ENCODE assay signal across 18 cellular contexts in the genomic region with DNA sequence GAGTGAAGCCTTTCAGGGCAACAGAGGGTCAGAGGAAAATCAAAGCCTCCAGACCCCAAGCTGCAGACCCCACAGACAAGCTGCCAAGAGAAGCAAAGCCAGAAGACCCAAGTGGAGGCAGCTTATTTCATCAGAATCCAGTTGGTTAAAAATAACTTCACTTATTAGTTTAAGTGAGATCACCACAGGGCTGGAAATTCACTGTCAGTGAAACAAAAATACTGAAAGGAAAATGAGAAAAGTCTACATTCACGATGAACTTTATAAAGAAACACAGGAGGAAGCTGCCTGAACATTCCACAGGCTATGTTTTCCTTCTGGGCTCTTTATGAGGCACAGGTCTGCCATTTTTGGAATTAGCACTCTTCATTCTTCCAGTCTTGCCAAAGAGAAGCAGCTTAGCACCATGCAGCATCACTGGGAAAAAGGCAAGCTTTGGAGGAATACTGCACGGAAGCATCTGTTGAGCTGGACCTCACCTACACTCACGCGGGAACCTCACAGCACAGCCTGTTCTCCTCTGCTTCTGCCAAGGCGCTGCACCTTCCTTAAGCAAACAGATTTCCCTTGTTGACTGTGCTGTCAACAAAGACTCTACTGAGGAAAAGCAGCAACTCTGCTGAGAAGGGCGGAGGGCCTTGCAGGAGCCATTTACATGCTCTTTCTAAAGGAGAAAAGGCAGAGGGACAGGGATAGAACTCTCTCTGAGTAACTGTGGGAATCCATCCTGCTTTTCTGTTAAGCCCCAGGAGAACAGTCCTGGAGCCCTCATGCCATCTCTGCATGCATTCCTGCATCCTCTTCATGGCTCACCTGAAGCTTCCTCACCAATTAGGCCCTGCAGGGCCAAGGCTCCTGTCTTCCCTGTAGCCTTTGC. TPM values are rescaled to one million over a fixed set of nuclear protein-coding genes. Genes with fewer than 3 reads are reported as not detected.
DNase-seq lines count a peak whose midpoint lies in the region; ATAC-seq and TF ChIP-seq lines count a peak whose summit lies in the region.
"Had no signal": no experiment of that assay in that cellular context is flagged by ENCODE, and none has a peak within 500 bp of the region (broad histone marks: within the 10 kb centered on the region; RNA-seq: fewer than 3 reads in every experiment).

No MANE protein-coding gene starts in this region.

- no peak overlapping the region for H2BK12ac ChIP-seq in neuronal stem cell (ENCODE audit: low read length)

- H3K4ac ChIP-seq in neuronal stem cell (ENCODE audit: low read length), result no peak overlapping the region

- H3K27me3 Mint-ChIP-seq in naive thymus-derived CD8-positive, alpha-beta T cell, result peaks cover 3 to 17% (median 5%) of the 10 kb centered on the region in 5 donors

- H4K8ac ChIP-seq in neuronal stem cell (ENCODE audit: low read depth, low read length), result no peak overlapping the region

- no peaks in the 10 kb centered on the region for H3K79me1 ChIP-seq in neuronal stem cell (ENCODE audit: low read depth, low read length)

- H3K27ac ChIP-seq in dorsolateral prefrontal cortex, result peak overlapping the region in 52 of 59 donors; percentile 8 to 88 (median 66)
- no peak overlapping the region for H3K27ac ChIP-seq in neuronal stem cell (replicated peaks; ENCODE audit: low read length)
- H3K27ac ChIP-seq: adrenal gland, C4-2B, epithelial cell of prostate had no signal

- no peaks in the 10 kb centered on the region for H3K36me3 Mint-ChIP-seq in naive thymus-derived CD8-positive, alpha-beta T cell

- TF ChIP-seq CTCF in dorsolateral prefrontal cortex (IDR thresholded peaks at IDR 0.05 in 54 of 56, conservative IDR thresholded peaks at IDR 0.05 in 2 of 56; ENCODE audit: low read depth in 1 of 56, partially characterized antibody in 56 of 56) (no peak), BE2C (IDR thresholded peaks at IDR 0.05; ENCODE audit: low read depth, low read length) (no peak)

- H3K23ac ChIP-seq in neuronal stem cell (ENCODE audit: low read depth, low read length, poor library complexity), result peak overlapping the region; percentile 9

- H3K9me3 ChIP-seq in neuronal stem cell (replicated peaks in 1 of 2; ENCODE audit: control insufficient read depth in 2 of 2, insufficient read depth in 1 of 2, low read depth in 1 of 2, low read length in 2 of 2) (no peaks in the 10 kb centered on the region), BE2C (no peaks in the 10 kb centered on the region)
- H3K9me3 ChIP-seq: adrenal gland, tibial nerve had no signal

- CTCF ChIA-PET in HEK293T (lab: Yijun Ruan, JAX), result no interaction called here

- DNase-seq in NCI-H748 (lab: John Stamatoyannopoulos, UW; ENCODE audit: unreplicated experiment), result peak; percentile 0
- DNase-seq in NCI-H748 treated with DMSO at 0.1 percent for 48 hours (lab: John Stamatoyannopoulos, UW), result no peak
- peak in 9 of 10 donors; percentile 13 to 68 (median 57) for DNase-seq in dorsolateral prefrontal cortex
- no peak for DNase-seq in neuronal stem cell (ENCODE audit: low spot score)
- peak; percentile 44 for DNase-seq in ureter (ENCODE audit: low spot score)
- DNase-seq in naive thymus-derived CD8-positive, alpha-beta T cell, result no peak
- no peak for DNase-seq in BE2C
- no peak for DNase-seq in HEK293T (ENCODE audit: extremely low spot score)
- DNase-seq: adrenal gland; KG1; mesenchymal stem cell; NCI-H1092 treated with DMSO at 0.1 percent for 48 hours; stimulated activated CD4-positive, alpha-beta T cell treated with anti-CD3 and anti-CD28 coated beads, Interleukin-2, amount 100 ng/mL, for 48 hours; T-helper 17 cell had no signal

- no peak overlapping the region for H3K14ac ChIP-seq in neuronal stem cell (ENCODE audit: low read length)

- intact Hi-C loops in dorsolateral prefrontal cortex (cut with DNase I), result no loop called here

- no peak overlapping the region for H3K4me2 ChIP-seq in neuronal stem cell (ENCODE audit: insufficient read depth, low read length, poor library complexity, severe bottlenecking)

- no peak for ATAC-seq in naive thymus-derived CD8-positive, alpha-beta T cell
- ATAC-seq: Right ventricle myocardium inferior, T-helper 17 cell had no signal

- H3K27me3 ChIP-seq in dorsolateral prefrontal cortex (no peaks in the 10 kb centered on the region), neuronal stem cell (ENCODE audit: control insufficient read depth in 3 of 3, insufficient read depth in 3 of 3, low read depth in 1 of 3, low read length in 3 of 3) (no peaks in the 10 kb centered on the region), BE2C (no peaks in the 10 kb centered on the region)
- H3K27me3 ChIP-seq: adrenal gland, tibial nerve had no signal

- H2AFZ ChIP-seq in neuronal stem cell (ENCODE audit: low read length), result peak overlapping the region; percentile 32

- no peak overlapping the region for H3K18ac ChIP-seq in neuronal stem cell (ENCODE audit: low read length)

- H4K91ac ChIP-seq in neuronal stem cell (ENCODE audit: low read depth, low read length, poor library complexity), result no peak overlapping the region

- H3K27ac Mint-ChIP-seq in naive thymus-derived CD8-positive, alpha-beta T cell, result no peak overlapping the region
- H3K27ac Mint-ChIP-seq: T-helper 17 cell had no signal

- H3K4me1 ChIP-seq in neuronal stem cell (ENCODE audit: control insufficient read depth in 2 of 2, insufficient read depth in 1 of 2, low read depth in 1 of 2, low read length in 2 of 2), result peaks cover 0 to 4% of the 10 kb centered on the region in 2 donors
- no peaks in the 10 kb centered on the region for H3K4me1 ChIP-seq in BE2C
- H3K4me1 ChIP-seq: adrenal gland, tibial nerve had no signal

- no CpG with 5 or more reads among the region's 6 CpGs for WGBS in neuronal stem cell (ENCODE audit: extremely low coverage in 2 of 2, insufficient read length in 2 of 2, insufficient replicate concordance in 1 of 2), 2 donors

- H2BK15ac ChIP-seq in neuronal stem cell (ENCODE audit: low read length), result no peak overlapping the region

- H3K4me1 Mint-ChIP-seq in naive thymus-derived CD8-positive, alpha-beta T cell, result no peaks in the 10 kb centered on the region
- H3K4me1 Mint-ChIP-seq: T-helper 17 cell had no signal

- H3K4me3 ChIP-seq in dorsolateral prefrontal cortex (no peak overlapping the region), neuronal stem cell (ENCODE audit: low read length in 2 of 2) (no peak overlapping the region), BE2C (ENCODE audit: low read depth, low read length) (no peak overlapping the region)
- H3K4me3 ChIP-seq: adrenal gland, tibial nerve had no signal

- POLR2A ChIA-PET in naive thymus-derived CD8-positive, alpha-beta T cell (lab: Charles Lee), result no interaction called here
- POLR2A ChIA-PET in HEK293T (lab: Yijun Ruan, JAX), result no interaction called here

- H2BK120ac ChIP-seq in neuronal stem cell (ENCODE audit: low read depth, low read length), result no peak overlapping the region

- H3K4me3 Mint-ChIP-seq in naive thymus-derived CD8-positive, alpha-beta T cell, result no peak overlapping the region
- H3K4me3 Mint-ChIP-seq: T-helper 17 cell had no signal

- H3K9me3 Mint-ChIP-seq in naive thymus-derived CD8-positive, alpha-beta T cell, result peaks cover 0 to 2% (median 0%) of the 10 kb centered on the region in 9 donors

- H3K9ac ChIP-seq in neuronal stem cell (ENCODE audit: low read depth, low read length, poor library complexity), result no peak overlapping the region

- no peaks in the 10 kb centered on the region for H3K36me3 ChIP-seq in neuronal stem cell (replicated peaks in 1 of 2; ENCODE audit: control insufficient read depth in 2 of 2, insufficient read depth in 2 of 2, low read length in 2 of 2)
- no peaks in the 10 kb centered on the region for H3K36me3 ChIP-seq in BE2C
- H3K36me3 ChIP-seq: adrenal gland, tibial nerve had no signal

- H2AK5ac ChIP-seq in neuronal stem cell (ENCODE audit: low read depth, low read length), result no peak overlapping the region

- H2BK5ac ChIP-seq in neuronal stem cell (ENCODE audit: low read length), result no peak overlapping the region

TF ChIP-seq in HEK293T, 16 proteins besides CTCF, POLR2A, EP300 and RAD21:
- TF ChIP-seq ELF4 (IDR thresholded peaks at IDR 0.05), result no peak
- TF ChIP-seq FOXA1 (IDR thresholded peaks at IDR 0.05), result no peak
- TF ChIP-seq TARDBP (IDR thresholded peaks at IDR 0.05), result no peak
- TF ChIP-seq, protein P1, sequence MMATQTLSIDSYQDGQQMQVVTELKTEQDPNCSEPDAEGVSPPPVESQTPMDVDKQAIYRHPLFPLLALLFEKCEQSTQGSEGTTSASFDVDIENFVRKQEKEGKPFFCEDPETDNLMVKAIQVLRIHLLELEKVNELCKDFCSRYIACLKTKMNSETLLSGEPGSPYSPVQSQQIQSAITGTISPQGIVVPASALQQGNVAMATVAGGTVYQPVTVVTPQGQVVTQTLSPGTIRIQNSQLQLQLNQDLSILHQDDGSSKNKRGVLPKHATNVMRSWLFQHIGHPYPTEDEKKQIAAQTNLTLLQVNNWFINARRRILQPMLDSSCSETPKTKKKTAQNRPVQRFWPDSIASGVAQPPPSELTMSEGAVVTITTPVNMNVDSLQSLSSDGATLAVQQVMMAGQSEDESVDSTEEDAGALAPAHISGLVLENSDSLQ (IDR thresholded peaks at IDR 0.05), result no peak
- TF ChIP-seq FOXM1 (IDR thresholded peaks at IDR 0.05; ENCODE audit: borderline replicate concordance), result no peak
- no peak for TF ChIP-seq FOXK2 (IDR thresholded peaks at IDR 0.05)
- no peak for TF ChIP-seq SUZ12 (IDR thresholded peaks at IDR 0.05)
- no peak for TF ChIP-seq NFRKB (IDR thresholded peaks at IDR 0.05)
- no peak for TF ChIP-seq ARNT (IDR thresholded peaks at IDR 0.05)
- no peak for TF ChIP-seq L3MBTL2 (conservative IDR thresholded peaks at IDR 0.05)
TF ChIP-seq in HEK293T: peak in this region for 0.

RNA-seq across cellular contexts. Expression of a gene that starts 15.8 kb away (rescaled TPM):
- total RNA-seq in dorsolateral prefrontal cortex (10 to 100 TPM in 80 of 120 experiments, 1 to 10 TPM in 40; 5.0 to 22.4 (median 11.5) TPM), ureter (2.1 TPM)
- polyA plus RNA-seq in neuronal stem cell (2013, experiment 1 of 2), result 1.5 TPM
- polyA plus RNA-seq in neuronal stem cell (2013, experiment 2 of 2), result 1.6 TPM
- total RNA-seq in naive thymus-derived CD8-positive, alpha-beta T cell, result not detected
- not detected for polyA plus RNA-seq in naive thymus-derived CD8-positive, alpha-beta T cell
- 0.12 TPM for polyA plus RNA-seq in BE2C (2012; ENCODE audit: insufficient read depth, insufficient read length, low read depth)
- total RNA-seq: T-helper 17 cell had no signal

Comparison
In these comparisons a context has a peak if more than half of its experiments do, and no peak if none do; other contexts are left out.
1. DNase-seq: peak in NCI-H748 (single experiment), dorsolateral prefrontal cortex (9 of 10) and ureter (single experiment); none in NCI-H748 treated with DMSO at 0.1 percent for 48 hours (single experiment), neuronal stem cell (single experiment), naive thymus-derived CD8-positive, alpha-beta T cell (0 of 10), BE2C (single experiment) and HEK293T (single experiment).